Comparison of ENCODE assay signal across 18 cellular contexts in genomic region chr16:56870271-56870888, GRCh38. TPM values are rescaled to one million over a fixed set of nuclear protein-coding genes. Genes with fewer than 3 reads are reported as not detected.
A peak's percentile ranks its signal among the peaks of the same experiment; 100 is the strongest.
DNase-seq lines count a peak whose midpoint lies in the region; ATAC-seq, FAIRE-seq and TF ChIP-seq lines count a peak whose summit lies in the region.
"Had no signal": no experiment of that assay in that cellular context is flagged by ENCODE, and none has a peak within 500 bp of the region (broad histone marks: within the 10 kb centered on the region; RNA-seq: fewer than 3 reads in every experiment).

No MANE protein-coding gene starts in this region.

- H3K9me3 ChIP-seq in GM12878 (replicated peaks; ENCODE audit: control insufficient read depth, insufficient read depth, low read length) (no peaks in the 10 kb centered on the region), sigmoid colon (no peaks in the 10 kb centered on the region)
- H3K9me3 ChIP-seq: SJSA1 had no signal

- peak overlapping the region; percentile 40 for H3K4me2 ChIP-seq in GM12878 (ENCODE audit: control insufficient read depth, insufficient read depth)

- WGBS in GM12878 (ENCODE audit: insufficient coverage, insufficient replicate concordance, low lambda C conversion rate, missing lambda C conversion rate) = 87% methylated on average over 15 of the region's 15 CpGs
- WGBS in sigmoid colon, 2 donors = 94 to 96% methylated on average over 15 of the region's 15 CpGs

- SMC1A ChIA-PET in GM12878 (lab: Charles Lee; ENCODE audit: uncharacterized antibody, unreplicated experiment) = interaction anchor here (0.6 to 6.0 kb wide), 8 partner anchors 11 to 175 kb away, joined by 3 to 86 read pairs (median 4); no protein-coding TSS in a partner anchor

- RAD21 ChIA-PET in GM12878 (lab: Charles Lee; ENCODE audit: unreplicated experiment) = interaction anchor here (0.7 to 9.7 kb wide), 7 partner anchors 10 to 95 kb away, joined by 3 to 126 read pairs (median 9); no protein-coding TSS in a partner anchor

- TF ChIP-seq RAD21 in GM12878 (IDR thresholded peaks at IDR 0.05; ENCODE audit: insufficient read depth, low read depth, low read length) = no peak

- H3K4me1 ChIP-seq in GM12878 (ENCODE audit: control insufficient read depth, insufficient read depth, low read length) (peaks cover 40% of the 10 kb centered on the region), sigmoid colon (peaks cover 0 to 9% (median 4%) of the 10 kb centered on the region in 4 donors)

- in situ Hi-C loops in GM12878 (cut with MboI) = no loop called here

- H2AFZ ChIP-seq in GM12878 (ENCODE audit: control insufficient read depth, low read depth, low read length) = peak overlapping the region; percentile 63

- no peaks in the 10 kb centered on the region for H3K79me2 ChIP-seq in GM12878 (ENCODE audit: control insufficient read depth, insufficient read depth, low read length)

- H3K9me3 Mint-ChIP-seq in IgD-negative memory B cell = no peaks in the 10 kb centered on the region
- no peaks in the 10 kb centered on the region for H3K9me3 Mint-ChIP-seq in stimulated activated memory B cell treated with anti-CD40 and anti-IgM and Interleukin-4, amounts not matched to agents 10 μg/mL and 1 μg/mL and 100 μg/mL, for 72 hours
- H3K9me3 Mint-ChIP-seq: CD8-positive, alpha-beta T cell had no signal

- peaks cover 4% of the 10 kb centered on the region for H3K36me3 Mint-ChIP-seq in IgD-negative memory B cell
- H3K36me3 Mint-ChIP-seq in stimulated activated memory B cell treated with anti-CD40 and anti-IgM and Interleukin-4, amounts not matched to agents 10 μg/mL and 1 μg/mL and 100 μg/mL, for 72 hours = peaks cover 6% of the 10 kb centered on the region
- H3K36me3 Mint-ChIP-seq: CD8-positive, alpha-beta T cell had no signal

- no peak for DNase-seq in GM12864 (ENCODE audit: low read depth)
- DNase-seq in GM12878 (ENCODE audit: low read depth, low spot score) = no peak
- no peak for DNase-seq in GM19240 (ENCODE audit: insufficient read length, low spot score)
- no peak for DNase-seq in effector CD4-positive, alpha-beta T cell
- DNase-seq in GM10266 (ENCODE audit: extremely low spot score) = no peak
- no peak for DNase-seq in sigmoid colon
- DNase-seq: CD8-positive, alpha-beta T cell; DMS79 treated with DMSO at 0.1 percent for 48 hours; NCI-H1417 treated with DMSO at 0.1 percent for 48 hours; NCI-H2029; NCI-H2171 treated with DMSO at 0.1 percent for 48 hours; SW 1271 had no signal

- TF ChIP-seq EP300 in GM12878 (IDR thresholded peaks at IDR 0.05; ENCODE audit: borderline replicate concordance in 1 of 2, control insufficient read depth in 1 of 2, low read depth in 2 of 2, low read length in 2 of 2) = no peak
- TF ChIP-seq EP300 in sigmoid colon (IDR thresholded peaks at IDR 0.05) = no peak

- intact Hi-C loops in GM12878 (cut with micrococcal nuclease; ENCODE audit: unreplicated experiment) = loop anchor here (2.0 kb wide), 3 partner anchors 18 to 68 kb away; no protein-coding TSS in a partner anchor
- intact Hi-C loops in sigmoid colon (cut with DNase I) = no loop called here

- FAIRE-seq in GM12878 (lab: Jason Lieb, UNC) = no peak
- FAIRE-seq: D721Med, G401.6 had no signal

- POLR2A ChIA-PET in GM12878 (lab: Charles Lee) = interaction anchor here (1.1 to 3.6 kb wide), 7 partner anchors 13 to 80 kb away, joined by 3 to 11 read pairs (median 4); partner anchors contain the start of gene HERPUD1

- H3K9ac ChIP-seq in GM12878 (ENCODE audit: control insufficient read depth, insufficient read depth, low read length) = no peak overlapping the region

- H3K4me1 Mint-ChIP-seq in IgD-negative memory B cell = peaks cover 15 to 24% (median 16%) of the 10 kb centered on the region in 3 donors
- peaks cover 74% of the 10 kb centered on the region for H3K4me1 Mint-ChIP-seq in stimulated activated memory B cell treated with anti-CD40 and anti-IgM and Interleukin-4, amounts not matched to agents 10 μg/mL and 1 μg/mL and 100 μg/mL, for 72 hours

- ATAC-seq in GM12878 = peak; percentile 48
- peak; percentile 85 for ATAC-seq in stimulated activated memory B cell treated with anti-CD40 and anti-IgM and Interleukin-4, amounts not matched to agents 10 μg/mL and 1 μg/mL and 100 μg/mL, for 72 hours

- no peak for TF ChIP-seq POLR2A in GM12878 (IDR thresholded peaks at IDR 0.05; ENCODE audit: low read depth, low read length)
- TF ChIP-seq POLR2A in sigmoid colon (IDR thresholded peaks at IDR 0.05) = no peak

- H4K20me1 ChIP-seq in GM12878 (ENCODE audit: control insufficient read depth, insufficient read depth) = no peaks in the 10 kb centered on the region

- peak overlapping the region; percentile 7 to 92 (median 76) for H3K4me3 Mint-ChIP-seq in IgD-negative memory B cell
- H3K4me3 Mint-ChIP-seq in stimulated activated memory B cell treated with anti-CD40 and anti-IgM and Interleukin-4, amounts not matched to agents 10 μg/mL and 1 μg/mL and 100 μg/mL, for 72 hours = peak overlapping the region; percentile 78
- H3K4me3 Mint-ChIP-seq: CD8-positive, alpha-beta T cell had no signal

- H3K27ac Mint-ChIP-seq in IgD-negative memory B cell = peak overlapping the region; percentile 28 to 84 (median 67)
- peak overlapping the region; percentile 98 for H3K27ac Mint-ChIP-seq in stimulated activated memory B cell treated with anti-CD40 and anti-IgM and Interleukin-4, amounts not matched to agents 10 μg/mL and 1 μg/mL and 100 μg/mL, for 72 hours
- H3K27ac Mint-ChIP-seq: CD8-positive, alpha-beta T cell had no signal

- H3K4me3 ChIP-seq in GM12864 (ENCODE audit: low read depth, low read length) (peak overlapping the region; percentile 7), GM12878 (no peak overlapping the region), sigmoid colon (no peak overlapping the region)
- H3K4me3 ChIP-seq: SJSA1 had no signal

- BruUV-seq in GM12878 (replicated peaks; lab: Mats Ljungman, UMichigan) = no TSS peak

- H3K27ac ChIP-seq in GM12878 (ENCODE audit: control insufficient read depth, insufficient read depth) (no peak overlapping the region; the same call in 1 of the 2 replicates), sigmoid colon (no peak overlapping the region)
- H3K27ac ChIP-seq: SJSA1 had no signal

- H3K27me3 ChIP-seq in GM12878 (replicated peaks in 1 of 2; ENCODE audit: control insufficient read depth in 2 of 2, insufficient read depth in 2 of 2, low read length in 1 of 2) = no peaks in the 10 kb centered on the region
- H3K27me3 ChIP-seq in sigmoid colon = no peaks in the 10 kb centered on the region
- H3K27me3 ChIP-seq: SJSA1 had no signal

- H3K36me3 ChIP-seq in GM12878 (ENCODE audit: control insufficient read depth in 2 of 2, insufficient read depth in 2 of 2, low read length in 1 of 2) = no peaks in the 10 kb centered on the region
- no peaks in the 10 kb centered on the region for H3K36me3 ChIP-seq in sigmoid colon
- H3K36me3 ChIP-seq: SJSA1 had no signal

- TF ChIP-seq CTCF in GM12864 (IDR thresholded peaks at IDR 0.05; ENCODE audit: low read depth, low read length, missing control alignments) (no peak), GM12878 (IDR thresholded peaks at IDR 0.05 in 2 of 3, conservative IDR thresholded peaks at IDR 0.05 in 1 of 3; ENCODE audit: control insufficient read depth in 2 of 3, extremely low read depth in 1 of 3, insufficient read depth in 1 of 3, low read depth in 3 of 3, low read length in 3 of 3) (no peak), GM10266 (IDR thresholded peaks at IDR 0.05; ENCODE audit: control insufficient read depth, insufficient read depth, low read depth, missing control alignments) (no peak), sigmoid colon (IDR thresholded peaks at IDR 0.05) (no peak)

- no peaks in the 10 kb centered on the region for H3K27me3 Mint-ChIP-seq in IgD-negative memory B cell
- no peaks in the 10 kb centered on the region for H3K27me3 Mint-ChIP-seq in stimulated activated memory B cell treated with anti-CD40 and anti-IgM and Interleukin-4, amounts not matched to agents 10 μg/mL and 1 μg/mL and 100 μg/mL, for 72 hours

- CTCF ChIA-PET in GM12878 (lab: Yijun Ruan, JAX) = interaction anchor here (0.8 to 11.7 kb wide), 10 partner anchors 9 to 175 kb away, joined by 3 to 247 read pairs (median 10); partner anchors contain the start of genes CETP and HERPUD1

TF ChIP-seq in GM12878, 131 proteins besides CTCF, POLR2A, EP300 and RAD21 (continues in another document):
- TF ChIP-seq WRNIP1 (IDR thresholded peaks at IDR 0.05; ENCODE audit: borderline replicate concordance, low read depth, low read length) (no peak), MTA2 (IDR thresholded peaks at IDR 0.05; ENCODE audit: low read depth) (no peak), MTA3 (IDR thresholded peaks at IDR 0.05; ENCODE audit: borderline replicate concordance, low read length) (no peak), SRF (IDR thresholded peaks at IDR 0.05; ENCODE audit: low read depth in 2 of 2, low read length in 2 of 2) (no peak), BCL11A (IDR thresholded peaks at IDR 0.05; ENCODE audit: low read depth, low read length) (no peak), ASH2L (IDR thresholded peaks at IDR 0.05; ENCODE audit: borderline replicate concordance, low read depth) (no peak), DPF2 (IDR thresholded peaks at IDR 0.05) (no peak; the same call in 1 of the 2 replicates), ZNF622 (IDR thresholded peaks at IDR 0.05) (no peak), STAT1 (conservative IDR thresholded peaks at IDR 0.05) (no peak), BHLHE40 (IDR thresholded peaks at IDR 0.05; ENCODE audit: borderline replicate concordance in 1 of 2, low read depth in 2 of 2, low read length in 1 of 2) (no peak), SMAD5 (IDR thresholded peaks at IDR 0.05; ENCODE audit: low read depth) (no peak)

RNA-seq across cellular contexts. Expression of gene SLC12A3, which starts 5.4 kb away (rescaled TPM):
- polyA plus RNA-seq in IgD-negative memory B cell (1.6 TPM), GM12878 (2011; rRNA removed) (0.05 and 0.16 TPM in 2 replicates), GM12878 (2014; fragmentation: Illumina TruSeq; extraction: Trizol) (4.9 and 5.9 TPM in 2 replicates), GM12878 (2014; fragmentation: Nextera tagmentation; extraction: Ambion mirVana) (1 to 10 TPM in 1 of 2 experiments, under 1 TPM in 1; 0.95 to 1.0 TPM), GM12878 (2014; rRNA removed) (5.1 and 6.3 TPM in 2 replicates), GM12878 (2016; fragmentation: Nextera tagmentation; extraction: Ambion mirVana) (1 to 10 TPM; 2.8 TPM), sigmoid colon (under 1 TPM in 1 of 3 donors, not detected in 2; 0.16 TPM)
- 0.98 and 2.1 TPM in 2 replicates for total RNA-seq in GM12878 (2013; cell fraction: nucleolus; rRNA removed)
- total RNA-seq in GM12878 (2014; rRNA removed) (3.4 and 4.0 TPM in 2 replicates), GM12878 (2014; rRNA removed; fragmentation: Illumina TruSeq; extraction: Trizol) (2.8 and 3.5 TPM in 2 replicates), GM12878 (2021) (4.8 and 5.2 TPM in 2 replicates), sigmoid colon (not detected)
- 0.21 TPM for polyA plus RNA-seq in GM12878 (2011; ENCODE audit: low read depth)
- 0.10 and 0.16 TPM in 2 replicates for polyA plus RNA-seq in GM12878 (2011; cell fraction: cytosol; rRNA removed)
- polyA plus RNA-seq in GM12878 (2011; cell fraction: nucleus; rRNA removed) = 0.13 and 0.35 TPM in 2 replicates
- polyA plus RNA-seq in GM12878 (2012) = 0.38 and 0.55 TPM in 2 replicates
- 0.21 and 0.22 TPM in 2 replicates for polyA minus RNA-seq in GM12878 (2011; rRNA and poly(A)+ RNA removed)
- 1.0 and 2.3 TPM in 2 replicates for polyA minus RNA-seq in GM12878 (2011; cell fraction: cytosol; rRNA and poly(A)+ RNA removed)
- 0.29 TPM in 1 of 2 replicates, not detected in the other for polyA minus RNA-seq in GM12878 (2011; cell fraction: nucleus; rRNA and poly(A)+ RNA removed)
- total RNA-seq: CD8-positive, alpha-beta T cell; NCI-H460; SJSA1 had no signal
